Comparison of ENCODE assay signal across 9 cellular contexts in genomic region chr3:193594946-193595689, GRCh38. TPM values are rescaled to one million over a fixed set of nuclear protein-coding genes. Genes with fewer than 3 reads are reported as not detected.
DNase-seq lines count a peak whose midpoint lies in the region; ATAC-seq and TF ChIP-seq lines count a peak whose summit lies in the region.
"Had no signal": no experiment of that assay in that cellular context is flagged by ENCODE, and none has a peak within 500 bp of the region (broad histone marks: within the 10 kb centered on the region; RNA-seq: fewer than 3 reads in every experiment).

No MANE protein-coding gene starts in this region.

- H3K36me3 ChIP-seq in BE2C = peaks cover 21% of the 10 kb centered on the region
- no peaks in the 10 kb centered on the region; the same call in 1 of the 2 replicates for H3K36me3 ChIP-seq in HUES48 (ENCODE audit: control insufficient read depth, insufficient read depth, low read length)

- H3K4me3 Mint-ChIP-seq in activated naive CD8-positive, alpha-beta T cell treated with anti-CD3 and anti-CD28 coated beads, Interleukin-2, amount 10 ng/mL, durations not matched to agents 7 days and 5 days = peak overlapping the region; percentile 95

- POLR2A ChIA-PET in activated naive CD8-positive, alpha-beta T cell treated with anti-CD3 and anti-CD28 coated beads, Interleukin-2, amount 10 ng/mL, durations not matched to agents 7 days and 5 days (lab: Charles Lee) = no interaction called here

- H3K9ac ChIP-seq in HUES48 (ENCODE audit: low read depth, low read length) = no peak overlapping the region

- TF ChIP-seq CTCF in BE2C (IDR thresholded peaks at IDR 0.05; ENCODE audit: low read depth, low read length) = no peak

- peak overlapping the region; percentile 91 for H3K27ac ChIP-seq in HUES48 (ENCODE audit: low read depth, low read length)

- peaks cover 15% of the 10 kb centered on the region for H3K36me3 Mint-ChIP-seq in activated naive CD8-positive, alpha-beta T cell treated with anti-CD3 and anti-CD28 coated beads, Interleukin-2, amount 10 ng/mL, durations not matched to agents 7 days and 5 days

- H3K4me1 ChIP-seq in BE2C (peaks cover 4% of the 10 kb centered on the region), HUES48 (ENCODE audit: control insufficient read depth, insufficient read depth, low read length) (peaks cover 14% of the 10 kb centered on the region; the same call in 1 of the 2 replicates)

- no peaks in the 10 kb centered on the region for H3K9me3 Mint-ChIP-seq in activated naive CD8-positive, alpha-beta T cell treated with anti-CD3 and anti-CD28 coated beads, Interleukin-2, amount 10 ng/mL, durations not matched to agents 7 days and 5 days

- H3K4me1 Mint-ChIP-seq in activated naive CD8-positive, alpha-beta T cell treated with anti-CD3 and anti-CD28 coated beads, Interleukin-2, amount 10 ng/mL, durations not matched to agents 7 days and 5 days = peaks cover 35% of the 10 kb centered on the region

- no peaks in the 10 kb centered on the region for H3K27me3 ChIP-seq in BE2C
- H3K27me3 ChIP-seq in HUES48 (ENCODE audit: control insufficient read depth, insufficient read depth, low read length) = peaks cover 9% of the 10 kb centered on the region; the same call in 1 of the 2 replicates

- no peak overlapping the region for H3K27ac Mint-ChIP-seq in activated naive CD8-positive, alpha-beta T cell treated with anti-CD3 and anti-CD28 coated beads, Interleukin-2, amount 10 ng/mL, durations not matched to agents 7 days and 5 days

- H3K9me3 ChIP-seq in BE2C (no peaks in the 10 kb centered on the region), HUES48 (ENCODE audit: control insufficient read depth, insufficient read depth, low read length) (no peaks in the 10 kb centered on the region)

- peak overlapping the region; percentile 97 for H3K4me3 ChIP-seq in BE2C (ENCODE audit: low read depth, low read length)
- H3K4me3 ChIP-seq in HUES48 (ENCODE audit: low read depth, low read length) = peak overlapping the region; percentile 84

- no peak for ATAC-seq in activated naive CD8-positive, alpha-beta T cell treated with anti-CD3 and anti-CD28 coated beads, Interleukin-2, amount 10 ng/mL, durations not matched to agents 7 days and 5 days (ENCODE audit: low read depth)
- ATAC-seq in HG03039 (IDR thresholded peaks at IDR 0.05; ENCODE audit: unreplicated experiment) = no peak

- H3K27me3 Mint-ChIP-seq in activated naive CD8-positive, alpha-beta T cell treated with anti-CD3 and anti-CD28 coated beads, Interleukin-2, amount 10 ng/mL, durations not matched to agents 7 days and 5 days = no peaks in the 10 kb centered on the region

- DNase-seq in BE2C (no peak), kidney tubule cell (ENCODE audit: low spot score) (peak; percentile 51), RPMI8226 (no peak), GDM1 (lab: John Stamatoyannopoulos, UW) (no peak), NCI-H510A treated with DMSO at 0.1 percent for 48 hours (lab: John Stamatoyannopoulos, UW) (no peak)
- DNase-seq in activated naive CD8-positive, alpha-beta T cell treated with anti-CD3 and anti-CD28 coated beads, Interleukin-2, amount 10 ng/mL, durations not matched to agents 7 days and 5 days = no peak
- DNase-seq: NCI-H524 treated with DMSO at 0.1 percent for 48 hours had no signal

RNA-seq across cellular contexts. Expression of gene OPA1, which starts 2.1 kb away (rescaled TPM):
- polyA plus RNA-seq in BE2C (2012; ENCODE audit: insufficient read depth, insufficient read length, low read depth) = 42.1 TPM
- total RNA-seq in activated naive CD8-positive, alpha-beta T cell treated with anti-CD3 and anti-CD28 coated beads, Interleukin-2, amount 10 ng/mL, durations not matched to agents 7 days and 5 days = 10 to 100 TPM; 55.4 to 57.9 TPM

RNA-seq across cellular contexts. Expression of gene ATP13A4, which starts 40.4 kb away (rescaled TPM):
- polyA plus RNA-seq in BE2C (2012; ENCODE audit: insufficient read depth, insufficient read length, low read depth) = 0.51 TPM
- total RNA-seq in activated naive CD8-positive, alpha-beta T cell treated with anti-CD3 and anti-CD28 coated beads, Interleukin-2, amount 10 ng/mL, durations not matched to agents 7 days and 5 days = 1 to 10 TPM; 4.0 to 4.2 TPM
